8 cellular contexts compared by ENCODE assay signal in genomic region chr6:26197736-26198625, GRCh38.
DNase-seq lines count a peak whose midpoint lies in the region; ATAC-seq and TF ChIP-seq lines count a peak whose summit lies in the region.

No MANE protein-coding gene starts in this region.

- no peaks in the 10 kb centered on the region for H3K9me3 Mint-ChIP-seq in activated naive CD4-positive, alpha-beta T cell treated with anti-CD3 and anti-CD28 coated beads, Interleukin-2, amount 10 ng/mL, durations not matched to agents 7 days and 5 days

- CTCF ChIA-PET in activated naive CD4-positive, alpha-beta T cell treated with anti-CD3 and anti-CD28 coated beads, Interleukin-2, amount 10 ng/mL, durations not matched to agents 7 days and 5 days (lab: Charles Lee) = interaction anchor here (0.7 to 2.7 kb wide), 4 partner anchors 9 to 35 kb away, joined by 3 to 8 read pairs (median 4); a partner anchor contains a TSS

- DNase-seq in activated CD4-positive, alpha-beta T cell treated with anti-CD3 and anti-CD28 coated beads for 48 hours = peak; percentile 79
- no peak for DNase-seq in activated CD4-positive, alpha-beta T cell treated with anti-CD3 and anti-CD28 coated beads, Interleukin-2, amount 50 U/mL, for 4 hours
- DNase-seq in NCI-H526 treated with DMSO at 0.1 percent for 48 hours (lab: John Stamatoyannopoulos, UW) (peak; percentile 52), GM20000 (ENCODE audit: low spot score) (no peak)
- DNase-seq in activated naive CD4-positive, alpha-beta T cell treated with anti-CD3 and anti-CD28 coated beads, Interleukin-2, amount 10 ng/mL, durations not matched to agents 7 days and 5 days = peak; percentile 73
- peak; percentile 28 to 48 for DNase-seq in stimulated activated CD4-positive, alpha-beta T cell treated with anti-CD3 and anti-CD28 coated beads, Interleukin-2, amount 100 ng/mL, for 48 hours

- TF ChIP-seq CTCF in GM20000 (IDR thresholded peaks at IDR 0.05; ENCODE audit: extremely low read depth, missing control alignments) = no peak

- peak overlapping the region; percentile 97 for H3K4me3 ChIP-seq in iPS-11a (ENCODE audit: low read depth, low read length)

- peaks cover 11% of the 10 kb centered on the region for H3K27me3 Mint-ChIP-seq in activated naive CD4-positive, alpha-beta T cell treated with anti-CD3 and anti-CD28 coated beads, Interleukin-2, amount 10 ng/mL, durations not matched to agents 7 days and 5 days

- H3K27ac Mint-ChIP-seq in activated naive CD4-positive, alpha-beta T cell treated with anti-CD3 and anti-CD28 coated beads, Interleukin-2, amount 10 ng/mL, durations not matched to agents 7 days and 5 days = peak overlapping the region; percentile 98

- H3K4me3 Mint-ChIP-seq in activated naive CD4-positive, alpha-beta T cell treated with anti-CD3 and anti-CD28 coated beads, Interleukin-2, amount 10 ng/mL, durations not matched to agents 7 days and 5 days = peak overlapping the region; percentile 93

- no peak for ATAC-seq in GM21723 (IDR thresholded peaks at IDR 0.05; ENCODE audit: unreplicated experiment)

- H3K4me1 Mint-ChIP-seq in activated naive CD4-positive, alpha-beta T cell treated with anti-CD3 and anti-CD28 coated beads, Interleukin-2, amount 10 ng/mL, durations not matched to agents 7 days and 5 days = peaks cover 43% of the 10 kb centered on the region

- peaks cover 37% of the 10 kb centered on the region for H3K36me3 Mint-ChIP-seq in activated naive CD4-positive, alpha-beta T cell treated with anti-CD3 and anti-CD28 coated beads, Interleukin-2, amount 10 ng/mL, durations not matched to agents 7 days and 5 days

Comparison
In these comparisons a context has a peak if more than half of its experiments do, and no peak if none do; other contexts are left out.
1. DNase-seq: peak in activated CD4-positive, alpha-beta T cell treated with anti-CD3 and anti-CD28 coated beads for 48 hours (single experiment), NCI-H526 treated with DMSO at 0.1 percent for 48 hours (single experiment), activated naive CD4-positive, alpha-beta T cell treated with anti-CD3 and anti-CD28 coated beads, Interleukin-2, amount 10 ng/mL, durations not matched to agents 7 days and 5 days (single experiment) and stimulated activated CD4-positive, alpha-beta T cell treated with anti-CD3 and anti-CD28 coated beads, Interleukin-2, amount 100 ng/mL, for 48 hours (2 of 2); none in activated CD4-positive, alpha-beta T cell treated with anti-CD3 and anti-CD28 coated beads, Interleukin-2, amount 50 U/mL, for 4 hours (0 of 2) and GM20000 (single experiment).